Comparison of ENCODE assay signal across 25 cellular contexts in genomic region chrY:7336023-7336873, GRCh38.
DNase-seq lines count a peak whose midpoint lies in the region; ATAC-seq and TF ChIP-seq lines count a peak whose summit lies in the region.
"Had no signal": no experiment of that assay in that cellular context is flagged by ENCODE, and none has a peak within 500 bp of the region (broad histone marks: within the 10 kb centered on the region; RNA-seq: fewer than 3 reads in every experiment).

No MANE protein-coding gene starts in this region.

- H3K27me3 ChIP-seq in CD4-positive, alpha-beta memory T cell (ENCODE audit: insufficient read depth, low read length) = no peaks in the 10 kb centered on the region
- H3K27me3 ChIP-seq in psoas muscle (ENCODE audit: insufficient read depth in 3 of 3, low read length in 2 of 3) = no peaks in the 10 kb centered on the region
- H3K27me3 ChIP-seq: dorsolateral prefrontal cortex, heart right ventricle, upper lobe of right lung had no signal

- peak overlapping the region; percentile 38 for H3K27ac ChIP-seq in CD4-positive, alpha-beta memory T cell (ENCODE audit: low read depth, low read length)
- H3K27ac ChIP-seq in psoas muscle = no peak overlapping the region
- H3K27ac ChIP-seq: dorsolateral prefrontal cortex, heart right ventricle, KMS-11, prostate gland, upper lobe of right lung had no signal

- TF ChIP-seq CTCF in psoas muscle (IDR thresholded peaks at IDR 0.05) = no peak

- WGBS in psoas muscle, 3 donors = 89 to 92% methylated on average over 13 of the region's 13 CpGs; no CpG with 5 or more reads in 1 of the 3 donors

- H3K9me3 ChIP-seq in CD4-positive, alpha-beta memory T cell (ENCODE audit: control insufficient read depth in 1 of 2, low read length in 2 of 2) = no peaks in the 10 kb centered on the region
- no peaks in the 10 kb centered on the region for H3K9me3 ChIP-seq in psoas muscle
- H3K9me3 ChIP-seq: heart right ventricle, prostate gland, upper lobe of right lung had no signal

- DNase-seq in activated CD4-positive, alpha-beta T cell treated with anti-CD3 and anti-CD28 coated beads for 48 hours = peak; percentile 37
- DNase-seq in activated CD4-positive, alpha-beta T cell treated with anti-CD3 and anti-CD28 coated beads for 1 hour = no peak
- peak in 1 of 5 donors; percentile 55 for DNase-seq in CD4-positive, alpha-beta memory T cell
- DNase-seq in effector memory CD8-positive, alpha-beta T cell = no peak
- DNase-seq in NCI-H526 (lab: John Stamatoyannopoulos, UW) (no peak), HuH-7 (ENCODE audit: low spot score) (no peak), psoas muscle (no peak)
- DNase-seq: activated B cell treated with CpG ODN at 0.5 μM for 24 hours, amygdala, dorsolateral prefrontal cortex, heart right ventricle, kidney, MM.1S, naive B cell, NCI-H1417, NCI-H2029, NCI-H524, nucleus accumbens, upper lobe of right lung had no signal

- H3K4me1 Mint-ChIP-seq in CD4-positive, alpha-beta memory T cell = peaks cover 0 to 71% (median 24%) of the 10 kb centered on the region in 4 donors
- H3K4me1 Mint-ChIP-seq in activated T-helper 17 cell treated with anti-CD3 and anti-CD28 coated beads, Interleukin-2, amount 50 U/mL, for 72 hours = peaks cover 19% of the 10 kb centered on the region
- H3K4me1 Mint-ChIP-seq in effector memory CD8-positive, alpha-beta T cell (ENCODE audit: low read depth in 2 of 2) = peaks cover 19 to 64% of the 10 kb centered on the region in 2 donors
- H3K4me1 Mint-ChIP-seq: mesothelial cell of epicardium had no signal

- peak overlapping the region in 2 of 7 donors; percentile 84 to 91 for H3K27ac Mint-ChIP-seq in CD4-positive, alpha-beta memory T cell
- H3K27ac Mint-ChIP-seq in activated T-helper 17 cell treated with anti-CD3 and anti-CD28 coated beads, Interleukin-2, amount 50 U/mL, for 72 hours = peak overlapping the region; percentile 95
- peak overlapping the region; percentile 63 to 77 for H3K27ac Mint-ChIP-seq in effector memory CD8-positive, alpha-beta T cell
- H3K27ac Mint-ChIP-seq: activated B cell treated with CpG ODN at 0.5 μM for 24 hours; CD14-positive monocyte; mesothelial cell of epicardium; naive B cell; stimulated activated memory B cell treated with anti-CD40 and anti-IgM and Interleukin-4, amounts not matched to agents 10 μg/mL and 1 μg/mL and 100 μg/mL, for 72 hours had no signal

- POLR2A ChIA-PET in CD4-positive, alpha-beta memory T cell (lab: Charles Lee; ENCODE audit: partially characterized antibody) = interaction anchor here (1.0 to 1.8 kb wide), 3 partner anchors 9 to 64 kb away, joined by 3 to 5 read pairs (median 3); no protein-coding TSS in a partner anchor

- ATAC-seq in activated T-helper 17 cell treated with anti-CD3 and anti-CD28 coated beads, Interleukin-2, amount 50 U/mL, for 72 hours (replicated peaks) = peak; percentile 68
- peak; percentile 35 for ATAC-seq in effector memory CD8-positive, alpha-beta T cell (replicated peaks)
- ATAC-seq in psoas muscle = no peak
- ATAC-seq: heart right ventricle; stimulated activated memory B cell treated with anti-CD40 and anti-IgM and Interleukin-4, amounts not matched to agents 10 μg/mL and 1 μg/mL and 100 μg/mL, for 72 hours; upper lobe of right lung had no signal

- H3K27me3 Mint-ChIP-seq in CD4-positive, alpha-beta memory T cell = no peaks in the 10 kb centered on the region
- H3K27me3 Mint-ChIP-seq in activated T-helper 17 cell treated with anti-CD3 and anti-CD28 coated beads, Interleukin-2, amount 50 U/mL, for 72 hours = no peaks in the 10 kb centered on the region
- H3K27me3 Mint-ChIP-seq in effector memory CD8-positive, alpha-beta T cell = no peaks in the 10 kb centered on the region
- H3K27me3 Mint-ChIP-seq: activated B cell treated with CpG ODN at 0.5 μM for 24 hours; naive B cell; stimulated activated memory B cell treated with anti-CD40 and anti-IgM and Interleukin-4, amounts not matched to agents 10 μg/mL and 1 μg/mL and 100 μg/mL, for 72 hours had no signal

- H3K36me3 Mint-ChIP-seq in CD4-positive, alpha-beta memory T cell = peaks cover 0 to 48% of the 10 kb centered on the region in 2 donors
- H3K36me3 Mint-ChIP-seq in activated T-helper 17 cell treated with anti-CD3 and anti-CD28 coated beads, Interleukin-2, amount 50 U/mL, for 72 hours (ENCODE audit: low read depth) = peaks cover 92% of the 10 kb centered on the region
- H3K36me3 Mint-ChIP-seq in effector memory CD8-positive, alpha-beta T cell (ENCODE audit: insufficient read depth) = peaks cover 41% of the 10 kb centered on the region
- H3K36me3 Mint-ChIP-seq: mesothelial cell of epicardium, naive B cell had no signal

- H3K36me3 ChIP-seq in CD4-positive, alpha-beta memory T cell (ENCODE audit: insufficient read depth, low read length) = peaks cover 5% of the 10 kb centered on the region
- H3K36me3 ChIP-seq in psoas muscle (ENCODE audit: insufficient read depth in 1 of 2, low read depth in 1 of 2) = no peaks in the 10 kb centered on the region
- H3K36me3 ChIP-seq: prostate gland, upper lobe of right lung had no signal

- no peak overlapping the region for H3K4me3 ChIP-seq in CD4-positive, alpha-beta memory T cell (ENCODE audit: low read length in 2 of 2)
- no peak overlapping the region for H3K4me3 ChIP-seq in psoas muscle
- H3K4me3 ChIP-seq: dorsolateral prefrontal cortex, heart right ventricle, prostate gland, upper lobe of right lung had no signal

- peaks cover 66% of the 10 kb centered on the region for H3K4me1 ChIP-seq in CD4-positive, alpha-beta memory T cell (ENCODE audit: insufficient read depth, low read length)
- no peaks in the 10 kb centered on the region for H3K4me1 ChIP-seq in psoas muscle
- H3K4me1 ChIP-seq: prostate gland, upper lobe of right lung had no signal

- H3K9me3 Mint-ChIP-seq in CD4-positive, alpha-beta memory T cell = no peaks in the 10 kb centered on the region
- H3K9me3 Mint-ChIP-seq in activated T-helper 17 cell treated with anti-CD3 and anti-CD28 coated beads, Interleukin-2, amount 50 U/mL, for 72 hours = no peaks in the 10 kb centered on the region
- no peaks in the 10 kb centered on the region for H3K9me3 Mint-ChIP-seq in effector memory CD8-positive, alpha-beta T cell
- H3K9me3 Mint-ChIP-seq: activated B cell treated with CpG ODN at 0.5 μM for 24 hours; mesothelial cell of epicardium; naive B cell; stimulated activated memory B cell treated with anti-CD40 and anti-IgM and Interleukin-4, amounts not matched to agents 10 μg/mL and 1 μg/mL and 100 μg/mL, for 72 hours had no signal

- peak overlapping the region in 2 of 8 donors; percentile 20 to 83 for H3K4me3 Mint-ChIP-seq in CD4-positive, alpha-beta memory T cell
- peak overlapping the region; percentile 79 for H3K4me3 Mint-ChIP-seq in activated T-helper 17 cell treated with anti-CD3 and anti-CD28 coated beads, Interleukin-2, amount 50 U/mL, for 72 hours
- peak overlapping the region; percentile 55 to 63 for H3K4me3 Mint-ChIP-seq in effector memory CD8-positive, alpha-beta T cell
- H3K4me3 Mint-ChIP-seq: activated B cell treated with CpG ODN at 0.5 μM for 24 hours; CD14-positive monocyte; mesothelial cell of epicardium; naive B cell; stimulated activated memory B cell treated with anti-CD40 and anti-IgM and Interleukin-4, amounts not matched to agents 10 μg/mL and 1 μg/mL and 100 μg/mL, for 72 hours had no signal

- intact Hi-C loops in CD4-positive, alpha-beta memory T cell (cut with micrococcal nuclease) = no loop called here
- intact Hi-C loops in psoas muscle (cut with DNase I) = no loop called here

- CTCF ChIA-PET in CD4-positive, alpha-beta memory T cell (lab: Charles Lee; ENCODE audit: partially characterized antibody) = interaction anchor here (0.8 kb wide), 1 partner anchor 10 kb away, joined by 3 read pairs; no protein-coding TSS in a partner anchor

Comparison
In these comparisons a context has a peak if more than half of its experiments do, and no peak if none do; other contexts are left out.
1. ATAC-seq: peak in activated T-helper 17 cell treated with anti-CD3 and anti-CD28 coated beads, Interleukin-2, amount 50 U/mL, for 72 hours (single experiment) and effector memory CD8-positive, alpha-beta T cell (single experiment); none in psoas muscle (0 of 4).